1 cellular context compared by ENCODE assay signal in genomic region chr20:25291432-25292133, GRCh38.
A peak's percentile ranks its signal among the peaks of the same experiment; 100 is the strongest.
TF ChIP-seq lines count a peak whose summit lies in the region.

No MANE protein-coding gene starts in this region.

TF ChIP-seq in K562, 482 proteins besides CTCF, POLR2A, EP300 and RAD21:
- TF ChIP-seq POLR2G (IDR thresholded peaks at IDR 0.05; ENCODE audit: low read depth, low read length) = peak; percentile 1
- TF ChIP-seq MECOM (CRISPR knock-in tag; IDR thresholded peaks at IDR 0.05) = no peak
